18 cellular contexts compared by ENCODE assay signal in the genomic region with DNA sequence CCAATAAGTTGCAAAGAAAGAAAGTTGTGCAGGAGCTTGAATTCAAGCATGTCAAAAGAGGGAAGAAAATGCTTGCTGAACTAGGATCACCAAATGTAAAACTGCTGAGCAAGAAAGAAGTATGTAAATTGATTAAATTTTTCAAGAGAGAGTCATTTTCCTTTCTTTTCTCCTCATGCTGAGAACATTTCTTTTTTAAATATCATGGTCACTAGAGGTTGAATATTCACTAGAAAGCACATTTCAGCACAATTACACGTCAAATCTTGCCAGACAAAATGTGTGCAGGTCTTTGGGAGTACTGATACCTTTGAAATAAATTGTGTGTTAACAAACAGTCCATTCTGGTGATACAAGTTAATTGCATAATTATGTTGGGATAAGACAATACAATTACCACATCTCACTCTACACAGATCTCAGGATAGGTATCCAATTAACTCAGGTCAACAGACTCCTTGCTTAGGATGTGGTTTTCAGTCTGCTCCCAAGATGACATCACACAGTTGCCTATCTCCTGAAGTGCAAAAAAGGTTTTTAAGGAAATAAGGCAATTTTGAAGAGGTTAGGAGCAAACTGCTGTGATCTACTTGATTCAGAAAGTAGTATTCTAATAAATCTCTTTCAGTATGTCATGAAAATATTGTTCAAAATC.
DNase-seq lines count a peak whose midpoint lies in the region; ATAC-seq and TF ChIP-seq lines count a peak whose summit lies in the region.
"Had no signal": no experiment of that assay in that cellular context is flagged by ENCODE, and none has a peak within 500 bp of the region (broad histone marks: within the 10 kb centered on the region; RNA-seq: fewer than 3 reads in every experiment).

No MANE protein-coding gene starts in this region.

- H3K4me1 ChIP-seq in GM23338 (ENCODE audit: insufficient read depth) (peaks cover 10% of the 10 kb centered on the region), neural progenitor cell (peaks cover 18% of the 10 kb centered on the region), MM.1S (ENCODE audit: low read length) (no peaks in the 10 kb centered on the region)
- H3K4me1 ChIP-seq: HAP-1 had no signal

- H3K4me1 Mint-ChIP-seq in GM23338: peaks cover 14% of the 10 kb centered on the region
- H3K4me1 Mint-ChIP-seq in neural progenitor cell: no peaks in the 10 kb centered on the region

- H2AFZ ChIP-seq in GM23338: no peak overlapping the region
- H2AFZ ChIP-seq in neural progenitor cell (replicated peaks): peak overlapping the region; percentile 21
- no peak overlapping the region for H2AFZ ChIP-seq in MM.1S (ENCODE audit: low read length)
- H2AFZ ChIP-seq: PC-9 had no signal

- H3K36me3 Mint-ChIP-seq in GM23338 (ENCODE audit: low read depth) (no peaks in the 10 kb centered on the region), neural progenitor cell (no peaks in the 10 kb centered on the region)

- no peaks in the 10 kb centered on the region for H3K79me2 ChIP-seq in GM23338 (replicated peaks; ENCODE audit: insufficient read depth)
- no peaks in the 10 kb centered on the region for H3K79me2 ChIP-seq in neural progenitor cell (ENCODE audit: low read depth)
- H3K79me2 ChIP-seq in MM.1S (ENCODE audit: low read length): no peaks in the 10 kb centered on the region

- no peak overlapping the region for H3K27ac ChIP-seq in GM23338 (ENCODE audit: low read depth)
- no peak overlapping the region for H3K27ac ChIP-seq in neural progenitor cell
- no peak overlapping the region for H3K27ac ChIP-seq in MM.1S (ENCODE audit: low read length)
- H3K27ac ChIP-seq: C4-2B, PC-9 had no signal

- 0 out of 2 replicates have a peak, but pooled peaks cover 3% of the 10 kb centered on the region for H3K9me2 ChIP-seq in GM23338 (ENCODE audit: insufficient read depth)
- H3K9me2 ChIP-seq in MM.1S (replicated peaks; ENCODE audit: insufficient read depth, low read length): no peaks in the 10 kb centered on the region

- H3K4me3 Mint-ChIP-seq in GM23338 (no peak overlapping the region), neural progenitor cell (no peak overlapping the region)

- no peaks in the 10 kb centered on the region for H3K27me3 ChIP-seq in GM23338 (ENCODE audit: insufficient read depth)
- H3K27me3 ChIP-seq in neural progenitor cell: no peaks in the 10 kb centered on the region
- no peaks in the 10 kb centered on the region for H3K27me3 ChIP-seq in MM.1S (replicated peaks; ENCODE audit: insufficient read depth, low read length)

- H3F3A ChIP-seq in GM23338 (replicated peaks; ENCODE audit: low read depth): no peaks in the 10 kb centered on the region
- H3F3A ChIP-seq in neural progenitor cell (ENCODE audit: low read depth): no peaks in the 10 kb centered on the region
- no peaks in the 10 kb centered on the region for H3F3A ChIP-seq in MM.1S (ENCODE audit: insufficient read depth, low read length)

- H3K9me3 ChIP-seq in neural progenitor cell (ENCODE audit: low read depth) (no peaks in the 10 kb centered on the region), MM.1S (replicated peaks; ENCODE audit: insufficient read depth, low read length) (no peaks in the 10 kb centered on the region)
- H3K9me3 ChIP-seq: HAP-1 had no signal

- H3K27ac Mint-ChIP-seq in GM23338 (peak overlapping the region; percentile 62; the same call in 1 of the 2 replicates), neural progenitor cell (no peak overlapping the region)

- in situ Hi-C loops in astrocyte of the cerebellum (cut with HindIII; ENCODE audit: low sequenced_read_pairs): no loop called here

- H3K27me3 Mint-ChIP-seq in GM23338 (ENCODE audit: insufficient read depth, low read depth, poor library complexity) (no peaks in the 10 kb centered on the region), neural progenitor cell (ENCODE audit: insufficient read depth, low read depth) (no peaks in the 10 kb centered on the region)

- H3K4me2 ChIP-seq in GM23338: no peak overlapping the region
- H3K4me2 ChIP-seq in neural progenitor cell: no peak overlapping the region
- H3K4me2 ChIP-seq in MM.1S (ENCODE audit: low read depth, low read length): no peak overlapping the region
- H3K4me2 ChIP-seq: PC-9 had no signal

- DNase-seq in GM23338 (ENCODE audit: low spot score) (no peak), M059J (ENCODE audit: low read depth) (peak; percentile 17), astrocyte of the cerebellum (ENCODE audit: low read depth) (peak; percentile 6), neural progenitor cell (ENCODE audit: low spot score) (no peak), MM.1S (no peak), NCI-H1105 (lab: John Stamatoyannopoulos, UW) (no peak)
- DNase-seq: AML-193, DMS79 treated with DMSO at 0.1 percent for 48 hours, KG1, NCI-H1436, NCI-H2029 treated with DMSO at 0.1 percent for 48 hours, NCI-H2171, NCI-H446 treated with DMSO at 0.1 percent for 48 hours, NCI-H774, PC-9 had no signal

- TF ChIP-seq CTCF in GM23338 (conservative IDR thresholded peaks at IDR 0.05; ENCODE audit: low read depth in 2 of 2) (no peak), astrocyte of the cerebellum (IDR thresholded peaks at IDR 0.05; ENCODE audit: low read depth, low read length, missing control alignments) (no peak), neural progenitor cell (IDR thresholded peaks at IDR 0.05) (no peak), MM.1S (IDR thresholded peaks at IDR 0.05; ENCODE audit: low read length) (no peak)

- no peak overlapping the region for H3K4me3 ChIP-seq in GM23338
- H3K4me3 ChIP-seq in astrocyte of the cerebellum (ENCODE audit: low read depth, low read length): no peak overlapping the region
- no peak overlapping the region for H3K4me3 ChIP-seq in neural progenitor cell
- H3K4me3 ChIP-seq in MM.1S (ENCODE audit: low read length): no peak overlapping the region
- H3K4me3 ChIP-seq: HAP-1, PC-9 had no signal

- no peak for ATAC-seq in GM23338
- no peak for ATAC-seq in GM19023 (IDR thresholded peaks at IDR 0.05; ENCODE audit: unreplicated experiment)

- H4K20me1 ChIP-seq in GM23338 (replicated peaks; ENCODE audit: insufficient read depth) (no peaks in the 10 kb centered on the region), neural progenitor cell (ENCODE audit: low read depth) (no peaks in the 10 kb centered on the region), MM.1S (ENCODE audit: insufficient read depth, low read length) (no peaks in the 10 kb centered on the region)

- no peaks in the 10 kb centered on the region for H3K9me3 Mint-ChIP-seq in GM23338
- no peaks in the 10 kb centered on the region for H3K9me3 Mint-ChIP-seq in neural progenitor cell

- H3K36me3 ChIP-seq in GM23338 (ENCODE audit: insufficient read depth) (no peaks in the 10 kb centered on the region), neural progenitor cell (no peaks in the 10 kb centered on the region), MM.1S (replicated peaks; ENCODE audit: insufficient read depth, low read length) (no peaks in the 10 kb centered on the region)
- H3K36me3 ChIP-seq: HAP-1 had no signal

- no peak overlapping the region for H3K9ac ChIP-seq in neural progenitor cell
- no peak overlapping the region for H3K9ac ChIP-seq in MM.1S (ENCODE audit: low read length)

TF ChIP-seq in GM23338, 12 proteins besides CTCF, POLR2A, EP300 and RAD21:
- no peak for TF ChIP-seq CREB1 (CRISPR knock-in tag; IDR thresholded peaks at IDR 0.05; ENCODE audit: low read depth)
- TF ChIP-seq EZH2 (IDR thresholded peaks at IDR 0.05; ENCODE audit: low read depth, unreplicated experiment): no peak
- TF ChIP-seq, protein P1, sequence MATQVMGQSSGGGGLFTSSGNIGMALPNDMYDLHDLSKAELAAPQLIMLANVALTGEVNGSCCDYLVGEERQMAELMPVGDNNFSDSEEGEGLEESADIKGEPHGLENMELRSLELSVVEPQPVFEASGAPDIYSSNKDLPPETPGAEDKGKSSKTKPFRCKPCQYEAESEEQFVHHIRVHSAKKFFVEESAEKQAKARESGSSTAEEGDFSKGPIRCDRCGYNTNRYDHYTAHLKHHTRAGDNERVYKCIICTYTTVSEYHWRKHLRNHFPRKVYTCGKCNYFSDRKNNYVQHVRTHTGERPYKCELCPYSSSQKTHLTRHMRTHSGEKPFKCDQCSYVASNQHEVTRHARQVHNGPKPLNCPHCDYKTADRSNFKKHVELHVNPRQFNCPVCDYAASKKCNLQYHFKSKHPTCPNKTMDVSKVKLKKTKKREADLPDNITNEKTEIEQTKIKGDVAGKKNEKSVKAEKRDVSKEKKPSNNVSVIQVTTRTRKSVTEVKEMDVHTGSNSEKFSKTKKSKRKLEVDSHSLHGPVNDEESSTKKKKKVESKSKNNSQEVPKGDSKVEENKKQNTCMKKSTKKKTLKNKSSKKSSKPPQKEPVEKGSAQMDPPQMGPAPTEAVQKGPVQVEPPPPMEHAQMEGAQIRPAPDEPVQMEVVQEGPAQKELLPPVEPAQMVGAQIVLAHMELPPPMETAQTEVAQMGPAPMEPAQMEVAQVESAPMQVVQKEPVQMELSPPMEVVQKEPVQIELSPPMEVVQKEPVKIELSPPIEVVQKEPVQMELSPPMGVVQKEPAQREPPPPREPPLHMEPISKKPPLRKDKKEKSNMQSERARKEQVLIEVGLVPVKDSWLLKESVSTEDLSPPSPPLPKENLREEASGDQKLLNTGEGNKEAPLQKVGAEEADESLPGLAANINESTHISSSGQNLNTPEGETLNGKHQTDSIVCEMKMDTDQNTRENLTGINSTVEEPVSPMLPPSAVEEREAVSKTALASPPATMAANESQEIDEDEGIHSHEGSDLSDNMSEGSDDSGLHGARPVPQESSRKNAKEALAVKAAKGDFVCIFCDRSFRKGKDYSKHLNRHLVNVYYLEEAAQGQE (IDR thresholded peaks at IDR 0.05; ENCODE audit: unreplicated experiment): no peak
- TF ChIP-seq NANOG (IDR thresholded peaks at IDR 0.05; ENCODE audit: borderline replicate concordance): no peak

Comparison
In these comparisons a context has a peak if more than half of its experiments do, and no peak if none do; other contexts are left out.
1. DNase-seq: peak in M059J (single experiment) and astrocyte of the cerebellum (single experiment); none in GM23338 (single experiment), neural progenitor cell (single experiment), MM.1S (single experiment) and NCI-H1105 (single experiment).